1 cellular context compared by ENCODE assay signal in the genomic region with DNA sequence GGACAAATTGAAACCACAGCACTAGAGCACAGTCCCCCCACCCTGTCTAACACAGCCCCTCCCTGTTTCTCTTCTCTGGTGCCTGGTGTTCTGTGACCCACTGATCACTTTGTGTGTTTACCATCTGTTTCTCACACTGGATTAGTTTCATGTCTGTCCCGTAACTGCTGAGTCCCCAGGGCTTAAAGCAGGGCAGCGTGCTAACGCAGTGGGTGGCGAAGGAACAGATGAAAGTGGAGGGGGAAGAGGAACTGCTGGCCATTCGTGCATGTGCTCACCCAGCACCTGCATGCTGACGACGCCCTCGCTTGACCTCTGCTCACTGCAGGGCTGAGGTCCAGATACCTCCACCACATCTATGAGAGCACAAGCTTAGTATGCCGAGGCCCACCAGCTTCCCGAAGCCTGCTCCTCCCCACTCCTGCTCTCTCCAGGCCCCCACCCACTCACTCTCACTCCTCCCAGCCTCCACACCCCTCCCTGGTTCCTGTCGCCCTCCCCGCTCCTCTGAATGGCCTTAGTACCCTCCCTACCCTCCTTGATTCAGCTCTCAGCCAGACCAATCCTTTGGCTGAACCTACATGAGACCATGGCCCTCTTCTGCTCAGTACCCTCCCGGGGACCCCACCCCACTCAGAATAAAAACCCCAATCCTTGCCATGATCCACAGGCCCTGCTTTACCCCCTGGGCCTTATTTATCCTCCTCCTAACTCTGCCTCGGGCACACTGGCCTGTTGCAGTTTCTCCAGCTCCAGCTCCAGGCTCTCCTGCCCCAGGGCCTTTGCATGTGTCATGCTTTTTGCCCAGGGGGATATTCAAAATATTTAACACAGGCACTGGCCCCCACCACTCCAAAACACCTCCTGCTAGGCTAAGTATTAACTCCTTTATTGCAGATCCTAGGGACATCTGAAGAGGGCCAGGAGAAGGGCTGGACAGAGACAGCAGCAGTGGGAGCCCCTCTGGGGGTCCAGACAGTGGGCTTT.
TF ChIP-seq lines count a peak whose summit lies in the region.

No MANE protein-coding gene starts in this region.

TF ChIP-seq in GM12878, 131 proteins besides CTCF, POLR2A, EP300 and RAD21 (continued from another document):
- TF ChIP-seq BCL11A (IDR thresholded peaks at IDR 0.05; ENCODE audit: low read depth, low read length): 0 out of 2 replicates have a peak, but pooled peaks have one; percentile 12
- TF ChIP-seq IKZF2 (IDR thresholded peaks at IDR 0.05): peak; percentile 43 to 53; a peak in 3 of 4 replicates
- TF ChIP-seq, protein P1, sequence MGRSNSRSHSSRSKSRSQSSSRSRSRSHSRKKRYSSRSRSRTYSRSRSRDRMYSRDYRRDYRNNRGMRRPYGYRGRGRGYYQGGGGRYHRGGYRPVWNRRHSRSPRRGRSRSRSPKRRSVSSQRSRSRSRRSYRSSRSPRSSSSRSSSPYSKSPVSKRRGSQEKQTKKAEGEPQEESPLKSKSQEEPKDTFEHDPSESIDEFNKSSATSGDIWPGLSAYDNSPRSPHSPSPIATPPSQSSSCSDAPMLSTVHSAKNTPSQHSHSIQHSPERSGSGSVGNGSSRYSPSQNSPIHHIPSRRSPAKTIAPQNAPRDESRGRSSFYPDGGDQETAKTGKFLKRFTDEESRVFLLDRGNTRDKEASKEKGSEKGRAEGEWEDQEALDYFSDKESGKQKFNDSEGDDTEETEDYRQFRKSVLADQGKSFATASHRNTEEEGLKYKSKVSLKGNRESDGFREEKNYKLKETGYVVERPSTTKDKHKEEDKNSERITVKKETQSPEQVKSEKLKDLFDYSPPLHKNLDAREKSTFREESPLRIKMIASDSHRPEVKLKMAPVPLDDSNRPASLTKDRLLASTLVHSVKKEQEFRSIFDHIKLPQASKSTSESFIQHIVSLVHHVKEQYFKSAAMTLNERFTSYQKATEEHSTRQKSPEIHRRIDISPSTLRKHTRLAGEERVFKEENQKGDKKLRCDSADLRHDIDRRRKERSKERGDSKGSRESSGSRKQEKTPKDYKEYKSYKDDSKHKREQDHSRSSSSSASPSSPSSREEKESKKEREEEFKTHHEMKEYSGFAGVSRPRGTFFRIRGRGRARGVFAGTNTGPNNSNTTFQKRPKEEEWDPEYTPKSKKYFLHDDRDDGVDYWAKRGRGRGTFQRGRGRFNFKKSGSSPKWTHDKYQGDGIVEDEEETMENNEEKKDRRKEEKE (IDR thresholded peaks at IDR 0.05): no peak
- no peak for TF ChIP-seq EGR1 (IDR thresholded peaks at IDR 0.05; ENCODE audit: borderline replicate concordance in 1 of 2, low read depth in 2 of 2, low read length in 2 of 2)
- no peak for TF ChIP-seq MYC (IDR thresholded peaks at IDR 0.05; ENCODE audit: insufficient read depth, insufficient read length, insufficient replicate concordance, low read length, severe bottlenecking)
- 0 out of 2 replicates have a peak, but pooled peaks have one; percentile 58 for TF ChIP-seq GATAD2B (conservative IDR thresholded peaks at IDR 0.05; ENCODE audit: low read depth)
- TF ChIP-seq NR2C1 (IDR thresholded peaks at IDR 0.05): no peak
- TF ChIP-seq, protein P2, sequence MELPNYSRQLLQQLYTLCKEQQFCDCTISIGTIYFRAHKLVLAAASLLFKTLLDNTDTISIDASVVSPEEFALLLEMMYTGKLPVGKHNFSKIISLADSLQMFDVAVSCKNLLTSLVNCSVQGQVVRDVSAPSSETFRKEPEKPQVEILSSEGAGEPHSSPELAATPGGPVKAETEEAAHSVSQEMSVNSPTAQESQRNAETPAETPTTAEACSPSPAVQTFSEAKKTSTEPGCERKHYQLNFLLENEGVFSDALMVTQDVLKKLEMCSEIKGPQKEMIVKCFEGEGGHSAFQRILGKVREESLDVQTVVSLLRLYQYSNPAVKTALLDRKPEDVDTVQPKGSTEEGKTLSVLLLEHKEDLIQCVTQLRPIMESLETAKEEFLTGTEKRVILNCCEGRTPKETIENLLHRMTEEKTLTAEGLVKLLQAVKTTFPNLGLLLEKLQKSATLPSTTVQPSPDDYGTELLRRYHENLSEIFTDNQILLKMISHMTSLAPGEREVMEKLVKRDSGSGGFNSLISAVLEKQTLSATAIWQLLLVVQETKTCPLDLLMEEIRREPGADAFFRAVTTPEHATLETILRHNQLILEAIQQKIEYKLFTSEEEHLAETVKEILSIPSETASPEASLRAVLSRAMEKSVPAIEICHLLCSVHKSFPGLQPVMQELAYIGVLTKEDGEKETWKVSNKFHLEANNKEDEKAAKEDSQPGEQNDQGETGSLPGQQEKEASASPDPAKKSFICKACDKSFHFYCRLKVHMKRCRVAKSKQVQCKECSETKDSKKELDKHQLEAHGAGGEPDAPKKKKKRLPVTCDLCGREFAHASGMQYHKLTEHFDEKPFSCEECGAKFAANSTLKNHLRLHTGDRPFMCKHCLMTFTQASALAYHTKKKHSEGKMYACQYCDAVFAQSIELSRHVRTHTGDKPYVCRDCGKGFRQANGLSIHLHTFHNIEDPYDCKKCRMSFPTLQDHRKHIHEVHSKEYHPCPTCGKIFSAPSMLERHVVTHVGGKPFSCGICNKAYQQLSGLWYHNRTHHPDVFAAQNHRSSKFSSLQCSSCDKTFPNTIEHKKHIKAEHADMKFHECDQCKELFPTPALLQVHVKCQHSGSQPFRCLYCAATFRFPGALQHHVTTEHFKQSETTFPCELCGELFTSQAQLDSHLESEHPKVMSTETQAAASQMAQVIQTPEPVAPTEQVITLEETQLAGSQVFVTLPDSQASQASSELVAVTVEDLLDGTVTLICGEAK (IDR thresholded peaks at IDR 0.05; ENCODE audit: borderline replicate concordance): no peak
- no peak for TF ChIP-seq NFXL1 (IDR thresholded peaks at IDR 0.05; ENCODE audit: borderline replicate concordance)
- TF ChIP-seq MTA2 (IDR thresholded peaks at IDR 0.05; ENCODE audit: low read depth): no peak
